ENCODE assay signal across 23 cellular contexts in genomic region chr14:32625211-32625610, GRCh38.
"Had no signal": no experiment of that assay in that cellular context is flagged by ENCODE, and none has a peak within 500 bp of the region (broad histone marks: within the 10 kb centered on the region; RNA-seq: fewer than 3 reads in every experiment).

No MANE protein-coding gene starts in this region.

- H3K36me3 ChIP-seq: SJSA1 had no signal

- H3K9me3 ChIP-seq: SJSA1 had no signal

- H3K27ac ChIP-seq: HL-60, KMS-11, SJSA1, SK-N-MC had no signal

- H3K4me3 ChIP-seq: K562, SJSA1, SK-N-MC had no signal

- DNase-seq: Kasumi-1, MM.1S, MV-4-11, NCI-H1048, NCI-H1105, NCI-H1436, NCI-H187, NCI-H2029, NCI-H2081 treated with DMSO at 0.1 percent for 48 hours, NCI-H2171 treated with DMSO at 0.1 percent for 48 hours, NCI-H446, NCI-H510A, NCI-H524 treated with DMSO at 0.1 percent for 48 hours, NCI-H69, NCI-H774, Right ventricle myocardium superior, RPMI8226, SIG-M5 had no signal
